Comparison of ENCODE assay signal across 8 cellular contexts in genomic region chr4:138910914-138911336, GRCh38.
A peak's percentile ranks its signal among the peaks of the same experiment; 100 is the strongest.
DNase-seq lines count a peak whose midpoint lies in the region; ATAC-seq and TF ChIP-seq lines count a peak whose summit lies in the region.

No MANE protein-coding gene starts in this region.

- ATAC-seq in GM19328 (IDR thresholded peaks at IDR 0.05; ENCODE audit: unreplicated experiment) (no peak), HG03175 (IDR thresholded peaks at IDR 0.05; ENCODE audit: unreplicated experiment) (no peak)

- no peaks in the 10 kb centered on the region for H3K27me3 ChIP-seq in adrenal gland
- no peaks in the 10 kb centered on the region for H3K27me3 ChIP-seq in left ventricle myocardium inferior (ENCODE audit: low read depth)

- no peaks in the 10 kb centered on the region for H3K4me1 ChIP-seq in adrenal gland (replicated peaks in 1 of 2)
- H3K4me1 ChIP-seq in left ventricle myocardium inferior: peaks cover 25% of the 10 kb centered on the region

- H3K36me3 ChIP-seq in adrenal gland (replicated peaks in 1 of 2): no peaks in the 10 kb centered on the region
- no peaks in the 10 kb centered on the region for H3K36me3 ChIP-seq in left ventricle myocardium inferior

- 39 to 61% (median 55%) methylated on average over 12 of the region's 12 CpGs for whole genome bisulfite sequencing in adrenal gland, 4 donors

- no peak for TF ChIP-seq POLR2A in adrenal gland (IDR thresholded peaks at IDR 0.05)

- TF ChIP-seq CTCF in adrenal gland (IDR thresholded peaks at IDR 0.05) (no peak), left ventricle myocardium inferior (IDR thresholded peaks at IDR 0.05; ENCODE audit: borderline replicate concordance) (no peak)

- H3K4me3 ChIP-seq in adrenal gland: no peak overlapping the region
- H3K4me3 ChIP-seq in left ventricle myocardium inferior: peak overlapping the region; percentile 7

- H3K27ac ChIP-seq in adrenal gland (peak overlapping the region in 2 of 5 donors; percentile 61 to 79), left ventricle myocardium inferior (replicated peaks) (peak overlapping the region; percentile 86)

- no peaks in the 10 kb centered on the region for H3K9me3 ChIP-seq in adrenal gland (replicated peaks in 1 of 3)
- no peaks in the 10 kb centered on the region for H3K9me3 ChIP-seq in left ventricle myocardium inferior (replicated peaks)

- intact Hi-C loops in adrenal gland (cut with DNase I) (no loop called here), left ventricle myocardium inferior (cut with micrococcal nuclease) (no loop called here)

- DNase-seq in AG08395 (ENCODE audit: low spot score) (peak; percentile 91), NCI-H1436 (lab: John Stamatoyannopoulos, UW) (peak; percentile 86), adrenal gland (peak; percentile 39 to 94 (median 54)), left ventricle myocardium inferior (peak; percentile 80), pulmonary artery endothelial cell (ENCODE audit: low read depth, low spot score) (peak; percentile 96), RPMI8226 (no peak)
